Comparison of ENCODE assay signal across 8 cellular contexts in the genomic region with DNA sequence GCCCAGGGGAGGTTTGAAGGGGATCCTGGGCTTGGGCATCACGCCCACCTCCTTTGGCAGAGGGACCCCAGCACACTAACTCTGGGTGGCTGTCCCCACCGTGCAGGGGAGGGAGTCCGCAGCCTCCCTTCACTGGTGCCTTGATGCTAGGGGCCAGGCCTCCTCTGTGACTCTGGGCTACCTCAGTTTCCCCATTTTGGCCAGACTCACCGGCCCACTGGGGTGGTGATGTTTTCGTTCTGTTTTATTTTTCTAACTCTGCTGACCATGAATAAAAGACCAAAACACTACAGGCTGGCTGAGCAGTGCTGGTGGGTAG. TPM values are rescaled to one million over a fixed set of nuclear protein-coding genes. Genes with fewer than 3 reads are reported as not detected.
DNase-seq lines count a peak whose midpoint lies in the region; ATAC-seq and TF ChIP-seq lines count a peak whose summit lies in the region.

No MANE protein-coding gene starts in this region.

- POLR2A ChIA-PET in WTC11 (lab: Charles Lee): interaction anchor here (0.5 to 2.1 kb wide), 5 partner anchors 8 to 39 kb away, joined by 3 to 7 read pairs (median 4); partner anchors contain the start of genes EPHB4, SLC12A9, SRRT and UFSP1

- peaks cover 3% of the 10 kb centered on the region; the same call in 1 of the 2 replicates for H3K36me3 ChIP-seq in GM23248 (ENCODE audit: low read depth)
- H3K36me3 ChIP-seq in skeletal muscle satellite cell (ENCODE audit: insufficient read depth, low read length): peaks cover 29% of the 10 kb centered on the region

- ATAC-seq in WTC11: no peak
- no peak for ATAC-seq in GM21528 (IDR thresholded peaks at IDR 0.05; ENCODE audit: low FRiP score, unreplicated experiment)

- TF ChIP-seq CTCF in WTC11 (IDR thresholded peaks at IDR 0.05): no peak
- no peak for TF ChIP-seq CTCF in fibroblast of villous mesenchyme (IDR thresholded peaks at IDR 0.05; ENCODE audit: insufficient read depth, low read depth, low read length)

- peaks cover 7% of the 10 kb centered on the region for H3K4me1 ChIP-seq in GM23248 (ENCODE audit: insufficient read depth)
- peaks cover 36% of the 10 kb centered on the region for H3K4me1 ChIP-seq in skeletal muscle satellite cell (ENCODE audit: control insufficient read depth, insufficient read depth, low read length)

- in situ Hi-C loops in GM23248 (cut with MboI): loop anchor here (25.0 kb wide), 1 partner anchor 404 kb away; the partner anchor contains the start of gene SPACDR

- peak overlapping the region; percentile 100 for H3K9ac ChIP-seq in GM23248
- peak overlapping the region; percentile 100 for H3K9ac ChIP-seq in skeletal muscle satellite cell (ENCODE audit: low read depth, low read length)

- no peaks in the 10 kb centered on the region for H3K27me3 Mint-ChIP-seq in WTC11 (ENCODE audit: low read depth)

- peaks cover 16% of the 10 kb centered on the region for H3F3A ChIP-seq in GM23248 (ENCODE audit: insufficient read depth)

- H3K9me2 ChIP-seq in GM23248 (ENCODE audit: insufficient read depth): no peaks in the 10 kb centered on the region

- H3K4me3 Mint-ChIP-seq in WTC11: peak overlapping the region; percentile 92

- WGBS in GM23248 (ENCODE audit: low coverage in 1 of 2, low lambda C conversion rate in 2 of 2, missing lambda C conversion rate in 2 of 2), 2 experiments: 14 to 16% methylated on average over 5 of the region's 5 CpGs

- H3K9me3 ChIP-seq in GM23248 (ENCODE audit: low read depth): no peaks in the 10 kb centered on the region
- H3K9me3 ChIP-seq in skeletal muscle satellite cell (replicated peaks; ENCODE audit: low read length): no peaks in the 10 kb centered on the region

- H3K4me1 Mint-ChIP-seq in WTC11: peaks cover 8% of the 10 kb centered on the region

- peak overlapping the region; percentile 83 for H2AFZ ChIP-seq in GM23248

- no peak for DNase-seq in GM23248
- no peak for DNase-seq in WTC11 (ENCODE audit: low spot score)
- DNase-seq in fibroblast of villous mesenchyme (ENCODE audit: low read depth): no peak
- DNase-seq in stimulated activated CD4-positive, alpha-beta T cell treated with anti-CD3 and anti-CD28 coated beads, Interleukin-2, amount 100 ng/mL, for 24 hours: no peak
- DNase-seq in stimulated activated CD8-positive, alpha-beta memory T cell treated with anti-CD3 and anti-CD28 coated beads, Interleukin-4, amount 100 ng/mL, for 48 hours: no peak
- no peak for DNase-seq in HCEC 1CT

- H3K4me3 ChIP-seq in GM23248 (peak overlapping the region; percentile 100), fibroblast of villous mesenchyme (ENCODE audit: low read depth, low read length) (peak overlapping the region; percentile 87), skeletal muscle satellite cell (ENCODE audit: low read length) (peak overlapping the region; percentile 100)

- no peaks in the 10 kb centered on the region for H4K20me1 ChIP-seq in GM23248 (ENCODE audit: insufficient read depth)

- CTCF ChIA-PET in WTC11 (lab: Charles Lee): interaction anchor here (0.5 to 1.0 kb wide), 6 partner anchors 14 to 193 kb away, joined by 3 to 4 read pairs (median 3); partner anchors contain the start of genes MUC3A, POP7, SLC12A9 and UFSP1

- H3K27ac Mint-ChIP-seq in WTC11: peak overlapping the region; percentile 95

- peak overlapping the region; percentile 90 for H3K4me2 ChIP-seq in GM23248 (ENCODE audit: unreplicated experiment)
- H3K4me2 ChIP-seq in skeletal muscle satellite cell (ENCODE audit: low read length): peak overlapping the region; percentile 96

- peaks cover 44% of the 10 kb centered on the region for H3K79me2 ChIP-seq in GM23248 (ENCODE audit: insufficient read depth)

- H3K27ac ChIP-seq in GM23248: peak overlapping the region; percentile 79

- H3K27me3 ChIP-seq in GM23248 (replicated peaks; ENCODE audit: insufficient read depth) (no peaks in the 10 kb centered on the region), skeletal muscle satellite cell (ENCODE audit: control insufficient read depth, insufficient read depth, low read length) (no peaks in the 10 kb centered on the region)

- H3K36me3 Mint-ChIP-seq in WTC11: peaks cover 28% of the 10 kb centered on the region

- H3K9me3 Mint-ChIP-seq in WTC11: no peaks in the 10 kb centered on the region

TF ChIP-seq in WTC11, 78 proteins besides CTCF, POLR2A, EP300 and RAD21:
- TF ChIP-seq, protein P1, sequence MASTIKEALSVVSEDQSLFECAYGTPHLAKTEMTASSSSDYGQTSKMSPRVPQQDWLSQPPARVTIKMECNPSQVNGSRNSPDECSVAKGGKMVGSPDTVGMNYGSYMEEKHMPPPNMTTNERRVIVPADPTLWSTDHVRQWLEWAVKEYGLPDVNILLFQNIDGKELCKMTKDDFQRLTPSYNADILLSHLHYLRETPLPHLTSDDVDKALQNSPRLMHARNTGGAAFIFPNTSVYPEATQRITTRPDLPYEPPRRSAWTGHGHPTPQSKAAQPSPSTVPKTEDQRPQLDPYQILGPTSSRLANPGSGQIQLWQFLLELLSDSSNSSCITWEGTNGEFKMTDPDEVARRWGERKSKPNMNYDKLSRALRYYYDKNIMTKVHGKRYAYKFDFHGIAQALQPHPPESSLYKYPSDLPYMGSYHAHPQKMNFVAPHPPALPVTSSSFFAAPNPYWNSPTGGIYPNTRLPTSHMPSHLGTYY (CRISPR knock-in tag; IDR thresholded peaks at IDR 0.05): no peak
- no peak for TF ChIP-seq ZNF121 (CRISPR knock-in tag; IDR thresholded peaks at IDR 0.05)
- TF ChIP-seq FOXP1 (CRISPR knock-in tag; IDR thresholded peaks at IDR 0.05; ENCODE audit: borderline replicate concordance): no peak
- TF ChIP-seq MYBL2 (CRISPR knock-in tag; IDR thresholded peaks at IDR 0.05): no peak
- no peak for TF ChIP-seq KAT7 (CRISPR knock-in tag; IDR thresholded peaks at IDR 0.05; ENCODE audit: borderline replicate concordance)
- TF ChIP-seq, protein P2, sequence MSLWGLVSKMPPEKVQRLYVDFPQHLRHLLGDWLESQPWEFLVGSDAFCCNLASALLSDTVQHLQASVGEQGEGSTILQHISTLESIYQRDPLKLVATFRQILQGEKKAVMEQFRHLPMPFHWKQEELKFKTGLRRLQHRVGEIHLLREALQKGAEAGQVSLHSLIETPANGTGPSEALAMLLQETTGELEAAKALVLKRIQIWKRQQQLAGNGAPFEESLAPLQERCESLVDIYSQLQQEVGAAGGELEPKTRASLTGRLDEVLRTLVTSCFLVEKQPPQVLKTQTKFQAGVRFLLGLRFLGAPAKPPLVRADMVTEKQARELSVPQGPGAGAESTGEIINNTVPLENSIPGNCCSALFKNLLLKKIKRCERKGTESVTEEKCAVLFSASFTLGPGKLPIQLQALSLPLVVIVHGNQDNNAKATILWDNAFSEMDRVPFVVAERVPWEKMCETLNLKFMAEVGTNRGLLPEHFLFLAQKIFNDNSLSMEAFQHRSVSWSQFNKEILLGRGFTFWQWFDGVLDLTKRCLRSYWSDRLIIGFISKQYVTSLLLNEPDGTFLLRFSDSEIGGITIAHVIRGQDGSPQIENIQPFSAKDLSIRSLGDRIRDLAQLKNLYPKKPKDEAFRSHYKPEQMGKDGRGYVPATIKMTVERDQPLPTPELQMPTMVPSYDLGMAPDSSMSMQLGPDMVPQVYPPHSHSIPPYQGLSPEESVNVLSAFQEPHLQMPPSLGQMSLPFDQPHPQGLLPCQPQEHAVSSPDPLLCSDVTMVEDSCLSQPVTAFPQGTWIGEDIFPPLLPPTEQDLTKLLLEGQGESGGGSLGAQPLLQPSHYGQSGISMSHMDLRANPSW (CRISPR knock-in tag; conservative IDR thresholded peaks at IDR 0.05; ENCODE audit: low read depth): no peak
- no peak for TF ChIP-seq ZNF232 (CRISPR knock-in tag; IDR thresholded peaks at IDR 0.05)
- no peak for TF ChIP-seq PRRX2 (CRISPR knock-in tag; IDR thresholded peaks at IDR 0.05)
- no peak for TF ChIP-seq FOXK1 (CRISPR knock-in tag; IDR thresholded peaks at IDR 0.05)
- TF ChIP-seq ZNF263 (CRISPR knock-in tag; IDR thresholded peaks at IDR 0.05; ENCODE audit: low read depth): no peak
- TF ChIP-seq GTF2I (CRISPR knock-in tag; conservative IDR thresholded peaks at IDR 0.05): no peak

RNA-seq across cellular contexts. Expression of gene TRIP6, which starts 0.5 kb away (rescaled TPM):
- total RNA-seq in GM23248 (2014; rRNA removed; shearing (Covaris generic)): 113 and 121 TPM in 2 replicates
- polyA plus RNA-seq in GM23248 (2016; fragmentation: Nextera tagmentation; extraction: Ambion mirVana): 68.6 and 71.3 TPM in 2 replicates
- total RNA-seq in WTC11 (2021) (128 to 140 TPM (median 130 TPM) in 3 replicates), fibroblast of villous mesenchyme (86.0 and 106 TPM in 2 replicates)
- 76.2 and 107 TPM in 2 replicates for total RNA-seq in skeletal muscle satellite cell (2012; rRNA removed)

RNA-seq across cellular contexts. Expression of gene SRRT, which starts 8.2 kb away (rescaled TPM):
- 57.1 and 58.9 TPM in 2 replicates for total RNA-seq in GM23248 (2014; rRNA removed; shearing (Covaris generic))
- polyA plus RNA-seq in GM23248 (2016; fragmentation: Nextera tagmentation; extraction: Ambion mirVana): 74.8 and 74.9 TPM in 2 replicates
- 209 to 238 TPM (median 233 TPM) in 3 replicates for total RNA-seq in WTC11 (2021)
- 50.1 and 50.6 TPM in 2 replicates for total RNA-seq in fibroblast of villous mesenchyme
- 33.4 and 37.5 TPM in 2 replicates for total RNA-seq in skeletal muscle satellite cell (2012; rRNA removed)

RNA-seq across cellular contexts. Expression of gene SLC12A9, which starts 14.2 kb away (rescaled TPM):
- total RNA-seq in GM23248 (2014; rRNA removed; shearing (Covaris generic)): 16.8 and 21.2 TPM in 2 replicates
- 6.1 and 7.9 TPM in 2 replicates for polyA plus RNA-seq in GM23248 (2016; fragmentation: Nextera tagmentation; extraction: Ambion mirVana)
- total RNA-seq in WTC11 (2021) (32.6 to 39.3 TPM (median 34.1 TPM) in 3 replicates), fibroblast of villous mesenchyme (16.0 and 20.0 TPM in 2 replicates)
- 12.9 and 18.6 TPM in 2 replicates for total RNA-seq in skeletal muscle satellite cell (2012; rRNA removed)

RNA-seq across cellular contexts. Expression of gene UFSP1, which starts 22.8 kb away (rescaled TPM):
- total RNA-seq in GM23248 (2014; rRNA removed; shearing (Covaris generic)): 6.7 and 9.9 TPM in 2 replicates
- 4.3 and 5.1 TPM in 2 replicates for polyA plus RNA-seq in GM23248 (2016; fragmentation: Nextera tagmentation; extraction: Ambion mirVana)
- total RNA-seq in WTC11 (2021): 3.9 to 4.8 TPM (median 4.6 TPM) in 3 replicates
- 5.6 and 7.1 TPM in 2 replicates for total RNA-seq in fibroblast of villous mesenchyme
- total RNA-seq in skeletal muscle satellite cell (2012; rRNA removed): 5.0 and 9.4 TPM in 2 replicates

RNA-seq across cellular contexts. Expression of gene ACHE, which starts 29.0 kb away (rescaled TPM):
- total RNA-seq in GM23248 (2014; rRNA removed; shearing (Covaris generic)): not detected in 2 replicates
- 0.14 TPM in 1 of 2 replicates, not detected in the other for polyA plus RNA-seq in GM23248 (2016; fragmentation: Nextera tagmentation; extraction: Ambion mirVana)
- total RNA-seq in WTC11 (2021) (6.4 to 7.7 TPM (median 6.6 TPM) in 3 replicates), fibroblast of villous mesenchyme (not detected in 2 replicates)
- 0.25 and 0.66 TPM in 2 replicates for total RNA-seq in skeletal muscle satellite cell (2012; rRNA removed)
